In the genomic region with DNA sequence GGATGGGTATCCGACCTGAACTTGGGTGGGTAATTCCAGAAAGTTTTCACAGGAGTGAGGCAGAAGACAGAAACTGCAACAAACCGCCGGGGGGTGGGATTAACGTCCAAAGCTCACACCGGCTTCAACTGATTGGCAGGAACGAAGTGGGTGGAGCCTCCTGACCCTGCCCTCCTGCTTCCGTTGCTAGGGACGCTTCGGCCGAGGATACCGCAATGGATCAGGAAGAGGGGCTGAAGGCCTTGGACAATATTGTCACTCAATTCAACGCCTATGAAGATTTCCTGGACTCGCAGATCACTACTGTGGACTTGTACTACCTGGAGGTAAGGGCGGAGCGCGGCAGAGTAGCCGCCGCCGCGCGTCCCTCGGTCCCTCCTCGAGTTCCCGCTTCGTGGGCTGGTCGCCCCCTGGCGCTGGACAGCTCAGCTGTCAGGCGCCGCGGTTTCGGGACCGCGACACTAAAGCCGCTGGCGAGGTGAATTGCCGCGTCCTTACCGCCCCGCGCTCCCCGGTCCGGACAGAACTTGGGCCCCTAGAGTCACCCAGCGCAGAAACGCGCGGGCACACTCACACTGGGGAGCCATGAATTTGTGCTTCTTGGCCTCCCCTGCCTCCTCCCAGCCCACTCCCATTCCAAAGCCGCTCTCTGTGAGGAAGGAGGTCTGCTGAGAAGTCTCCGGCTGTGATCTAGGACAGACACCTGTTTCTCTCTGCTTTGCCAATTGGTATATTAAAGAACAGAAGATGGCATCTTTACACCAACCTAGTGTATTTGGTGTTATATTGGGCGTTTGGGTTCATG, we compare ENCODE assay signal across 8 cellular contexts. TPM values are rescaled to one million over a fixed set of nuclear protein-coding genes. Genes with fewer than 3 reads are reported as not detected.
DNase-seq lines count a peak whose midpoint lies in the region; ATAC-seq and TF ChIP-seq lines count a peak whose summit lies in the region.

A gene (plus strand): TSS at position 177 of the 805 bp plus-strand sequence.

- no peak within 1 kb of the TSS for H3K18ac ChIP-seq in mesenchymal stem cell (ENCODE audit: low read depth in 1 of 2, low read length in 2 of 2)

- H3K9ac ChIP-seq in endocrine pancreas (ENCODE audit: control insufficient read depth, insufficient read depth, low read length) (no peak within 1 kb of the TSS), mesenchymal stem cell (ENCODE audit: low read length) (peak within 1 kb of the TSS; percentile 70)

- under 1% methylated on average over 33 of the region's 49 CpGs for WGBS in mesenchymal stem cell

- POLR2A ChIA-PET in AG04450 (lab: Yijun Ruan, JAX): interaction anchor here (0.6 to 2.9 kb wide), 2 partner anchors 66 to 70 kb away, joined by 6 to 12 read pairs; a partner anchor contains a TSS

- peak; percentile 66 for TF ChIP-seq CTCF in AG04450 (IDR thresholded peaks at IDR 0.05; ENCODE audit: low read depth, low read length)

- ATAC-seq in GM18907 (IDR thresholded peaks at IDR 0.05; ENCODE audit: unreplicated experiment) (peak; percentile 99), HG03139 (IDR thresholded peaks at IDR 0.05; ENCODE audit: unreplicated experiment) (peak; percentile 98)

- no peak within 1 kb of the TSS for H3K14ac ChIP-seq in mesenchymal stem cell (ENCODE audit: low read length in 2 of 2)

- H3K23ac ChIP-seq in mesenchymal stem cell (ENCODE audit: low read length in 2 of 2): no peak within 1 kb of the TSS

- H2BK120ac ChIP-seq in mesenchymal stem cell (ENCODE audit: low read depth, low read length): no peak within 1 kb of the TSS

- H3K4me1 ChIP-seq in endocrine pancreas (ENCODE audit: control insufficient read depth, insufficient read depth, low read length): no peaks in the 10 kb centered on the region
- H3K4me1 ChIP-seq in mesenchymal stem cell (ENCODE audit: control insufficient read depth, insufficient read depth, low read depth, low read length): peaks cover 4% of the 10 kb centered on the region

- peak; percentile 75 for DNase-seq in AG04450 (ENCODE audit: low read depth, low spot score)
- peak; percentile 70 for DNase-seq in NCI-H345 treated with DMSO at 0.1 percent for 48 hours (lab: John Stamatoyannopoulos, UW; ENCODE audit: unreplicated experiment)
- DNase-seq in activated CD4-positive, alpha-beta T cell treated with anti-CD3 and anti-CD28 coated beads, Interleukin-2, amount 50 U/mL, for 48 hours: peak; percentile 66 to 78
- DNase-seq in mesenchymal stem cell: peak; percentile 91
- peak; percentile 7 for DNase-seq in stimulated activated CD8-positive, alpha-beta memory T cell treated with anti-CD3 and anti-CD28 coated beads, Interleukin-15, amount 100 ng/mL, for 24 hours (ENCODE audit: low read depth)

- no peaks in the 10 kb centered on the region for H3K79me1 ChIP-seq in mesenchymal stem cell (replicated peaks; ENCODE audit: low read length, poor library complexity, severe bottlenecking)

- H2AFZ ChIP-seq in mesenchymal stem cell (ENCODE audit: low read depth, low read length): peak within 1 kb of the TSS; percentile 55

- no peak within 1 kb of the TSS for H3K4ac ChIP-seq in mesenchymal stem cell (ENCODE audit: low read depth in 1 of 2, low read length in 2 of 2)

- H3K27ac ChIP-seq in AG04450 (ENCODE audit: low read depth, low read length) (no peak within 1 kb of the TSS), mesenchymal stem cell (ENCODE audit: low read length, poor library complexity, severe bottlenecking) (no peak within 1 kb of the TSS)

- H2BK15ac ChIP-seq in mesenchymal stem cell (ENCODE audit: low read depth, poor library complexity, severe bottlenecking): no peak within 1 kb of the TSS

- H2BK12ac ChIP-seq in mesenchymal stem cell (ENCODE audit: low read length in 2 of 2): no peak within 1 kb of the TSS

- no peaks in the 10 kb centered on the region; the same call in 1 of the 2 replicates for H3K9me3 ChIP-seq in AG04450 (ENCODE audit: control insufficient read depth, insufficient read depth, low read length)
- no peaks in the 10 kb centered on the region for H3K9me3 ChIP-seq in endocrine pancreas (ENCODE audit: control insufficient read depth, low read length)
- H3K9me3 ChIP-seq in mesenchymal stem cell (ENCODE audit: control insufficient read depth, low read length): no peaks in the 10 kb centered on the region

- H2AK5ac ChIP-seq in mesenchymal stem cell (ENCODE audit: low read length, severe bottlenecking): no peak within 1 kb of the TSS

- no peaks in the 10 kb centered on the region for H3K27me3 ChIP-seq in AG04450 (ENCODE audit: control insufficient read depth, insufficient read depth, low read length)
- H3K27me3 ChIP-seq in endocrine pancreas (ENCODE audit: control insufficient read depth, insufficient read depth, low read length): peaks cover 10% of the 10 kb centered on the region
- no peaks in the 10 kb centered on the region for H3K27me3 ChIP-seq in mesenchymal stem cell (ENCODE audit: control insufficient read depth in 1 of 2, insufficient read depth in 1 of 2, low read length in 2 of 2)

- CTCF ChIA-PET in AG04450 (lab: Charles Lee): interaction anchor here (0.6 to 4.0 kb wide), 20 partner anchors 8 to 1383 kb away, joined by 3 to 59 read pairs (median 4); no protein-coding TSS in a partner anchor

- H4K91ac ChIP-seq in mesenchymal stem cell (ENCODE audit: low read length): no peak within 1 kb of the TSS

- H3K4me3 ChIP-seq in AG04450 (ENCODE audit: low read depth, low read length) (peak within 1 kb of the TSS; percentile 82), endocrine pancreas (ENCODE audit: control insufficient read depth, insufficient read depth, low read length) (peak within 1 kb of the TSS; percentile 32), mesenchymal stem cell (ENCODE audit: insufficient read depth in 1 of 2, low read depth in 1 of 2, low read length in 2 of 2) (peak within 1 kb of the TSS; percentile 69 to 93)

- H4K8ac ChIP-seq in mesenchymal stem cell (ENCODE audit: low read length): no peak within 1 kb of the TSS

- peak within 1 kb of the TSS; percentile 92 for H3K4me2 ChIP-seq in mesenchymal stem cell (ENCODE audit: low read length, poor library complexity, severe bottlenecking)

- no peaks in the 10 kb centered on the region for H3K36me3 ChIP-seq in endocrine pancreas (ENCODE audit: control insufficient read depth, insufficient read depth, low read length)
- H3K36me3 ChIP-seq in mesenchymal stem cell (ENCODE audit: control insufficient read depth in 1 of 2, insufficient read depth in 2 of 2, low read depth in 1 of 2, low read length in 2 of 2): no peaks in the 10 kb centered on the region

- H2BK5ac ChIP-seq in mesenchymal stem cell (ENCODE audit: low read depth, low read length, poor library complexity, severe bottlenecking): no peak within 1 kb of the TSS

RNA-seq across cellular contexts. Expression of the gene that starts here (rescaled TPM):
- polyA plus RNA-seq in AG04450 (2011; rRNA removed): 1.4 and 1.9 TPM in 2 replicates
- 5.1 and 5.6 TPM in 2 replicates for polyA minus RNA-seq in AG04450 (2011; rRNA and poly(A)+ RNA removed)
- not detected for polyA plus RNA-seq in mesenchymal stem cell (2013, experiment 1 of 2)
- polyA plus RNA-seq in mesenchymal stem cell (2013, experiment 2 of 2): 0.15 TPM

Comparison
In these comparisons a context has a peak if more than half of its experiments do, and no peak if none do; other contexts are left out.
1. DNase-seq: peak in every context shown above with its lines; median percentile 91 in mesenchymal stem cell; 75 in AG04450; 72 in activated CD4-positive, alpha-beta T cell treated with anti-CD3 and anti-CD28 coated beads, Interleukin-2, amount 50 U/mL, for 48 hours; 70 in NCI-H345 treated with DMSO at 0.1 percent for 48 hours; 7 in stimulated activated CD8-positive, alpha-beta memory T cell treated with anti-CD3 and anti-CD28 coated beads, Interleukin-15, amount 100 ng/mL, for 24 hours.
2. H3K4me3 ChIP-seq: peak in every context shown above with its lines; median percentile 82 in AG04450; 81 in mesenchymal stem cell; 32 in endocrine pancreas.